ENCODE assay signal across 20 cellular contexts in genomic region chrX:40855411-40855810, GRCh38.
DNase-seq lines count a peak whose midpoint lies in the region; ATAC-seq, FAIRE-seq and TF ChIP-seq lines count a peak whose summit lies in the region.
"Had no signal": no experiment of that assay in that cellular context is flagged by ENCODE, and none has a peak within 500 bp of the region (broad histone marks: within the 10 kb centered on the region; RNA-seq: fewer than 3 reads in every experiment).

No MANE protein-coding gene starts in this region.

- H3K27me3 Mint-ChIP-seq in natural killer cell (ENCODE audit: low read depth in 2 of 2): peaks cover 2 to 55% of the 10 kb centered on the region in 2 donors
- H3K27me3 Mint-ChIP-seq: activated T-helper 17 cell treated with anti-CD3 and anti-CD28 coated beads, Interleukin-2, amount 50 U/mL, for 72 hours had no signal

- no peak overlapping the region for H3K27ac ChIP-seq in RWPE1
- no peak overlapping the region for H3K27ac ChIP-seq in upper lobe of left lung
- H3K27ac ChIP-seq: colonic mucosa, SJCRH30, tibial nerve had no signal

- TF ChIP-seq RAD21 in Ishikawa (IDR thresholded peaks at IDR 0.05; ENCODE audit: low read depth): no peak

- no peaks in the 10 kb centered on the region for H3K4me1 Mint-ChIP-seq in natural killer cell
- H3K4me1 Mint-ChIP-seq: activated T-helper 17 cell treated with anti-CD3 and anti-CD28 coated beads, Interleukin-2, amount 50 U/mL, for 72 hours; nephron had no signal

- no peak overlapping the region for H3K27ac Mint-ChIP-seq in natural killer cell
- H3K27ac Mint-ChIP-seq: activated T-helper 17 cell treated with anti-CD3 and anti-CD28 coated beads, Interleukin-2, amount 50 U/mL, for 72 hours; nephron had no signal

- no peaks in the 10 kb centered on the region for H3K9me3 Mint-ChIP-seq in natural killer cell
- H3K9me3 Mint-ChIP-seq: activated T-helper 17 cell treated with anti-CD3 and anti-CD28 coated beads, Interleukin-2, amount 50 U/mL, for 72 hours had no signal

- no peaks in the 10 kb centered on the region for H3K27me3 ChIP-seq in upper lobe of left lung
- H3K27me3 ChIP-seq: colonic mucosa, SJCRH30, tibial nerve had no signal

- TF ChIP-seq POLR2A in GM12891 (IDR thresholded peaks at IDR 0.05; ENCODE audit: low read depth, low read length) (no peak), upper lobe of left lung (IDR thresholded peaks at IDR 0.05) (no peak)

- H3K4me3 ChIP-seq in upper lobe of left lung: no peak overlapping the region
- H3K4me3 ChIP-seq: colonic mucosa, lung, SJCRH30, tibial nerve had no signal

- DNase-seq in GM12891 (ENCODE audit: insufficient read length, low spot score) (no peak), RWPE1 (ENCODE audit: low spot score) (peak; percentile 26), fibroblast of the conjunctiva (ENCODE audit: low read depth) (peak; percentile 14), natural killer cell (no peak), upper lobe of left lung (no peak)
- no peak for DNase-seq in effector CD8-positive, alpha-beta T cell (lab: John Stamatoyannopoulos, UW)
- DNase-seq: activated CD4-positive, alpha-beta T cell treated with anti-CD3 and anti-CD28 coated beads, Interleukin-2, amount 50 U/mL, for 48 hours; amniotic stem cell; C1 segment of cervical spinal cord; colonic mucosa; NCI-H1048; NCI-H82; SJCRH30 had no signal

- POLR2A ChIA-PET in RWPE1 (lab: Yijun Ruan, JAX; ENCODE audit: low non-redundant PET): no interaction called here

- CTCF ChIA-PET in RWPE1 (lab: Yijun Ruan, JAX): interaction anchor here (0.6 kb wide), 1 partner anchor 505 kb away, joined by 8 read pairs; no protein-coding TSS in a partner anchor

- H3K4me1 ChIP-seq in upper lobe of left lung: no peaks in the 10 kb centered on the region
- H3K4me1 ChIP-seq: colonic mucosa, SJCRH30, tibial nerve had no signal

- H3K4me3 Mint-ChIP-seq in natural killer cell: no peak overlapping the region
- H3K4me3 Mint-ChIP-seq: activated T-helper 17 cell treated with anti-CD3 and anti-CD28 coated beads, Interleukin-2, amount 50 U/mL, for 72 hours; nephron had no signal

- no peaks in the 10 kb centered on the region for H3K9me3 ChIP-seq in upper lobe of left lung
- H3K9me3 ChIP-seq: colonic mucosa, SJCRH30, tibial nerve had no signal

- H3K36me3 ChIP-seq in upper lobe of left lung: no peaks in the 10 kb centered on the region
- H3K36me3 ChIP-seq: colonic mucosa, SJCRH30, tibial nerve had no signal

- H3K36me3 Mint-ChIP-seq in natural killer cell: no peaks in the 10 kb centered on the region

- intact Hi-C loops in natural killer cell (cut with micrococcal nuclease): no loop called here

- TF ChIP-seq EP300 in Ishikawa (IDR thresholded peaks at IDR 0.05; ENCODE audit: borderline replicate concordance) (no peak), upper lobe of left lung (IDR thresholded peaks at IDR 0.05) (no peak)

- FAIRE-seq in GM12891 (lab: Jason Lieb, UNC): peak; percentile 52
- FAIRE-seq: HepG2 had no signal

- ATAC-seq in GM21786 (IDR thresholded peaks at IDR 0.05; ENCODE audit: unreplicated experiment): no peak
- ATAC-seq in natural killer cell: no peak
- no peak for ATAC-seq in upper lobe of left lung (ENCODE audit: low FRiP score in 2 of 2)
- ATAC-seq: activated T-helper 17 cell treated with anti-CD3 and anti-CD28 coated beads, Interleukin-2, amount 50 U/mL, for 72 hours; HepG2 had no signal

- no peak for TF ChIP-seq CTCF in RWPE1 (conservative IDR thresholded peaks at IDR 0.05; ENCODE audit: low read depth)
- no peak for TF ChIP-seq CTCF in natural killer cell (IDR thresholded peaks at IDR 0.05)
- TF ChIP-seq CTCF in upper lobe of left lung (IDR thresholded peaks at IDR 0.05): no peak

TF ChIP-seq in GM12891, 5 proteins besides CTCF, POLR2A, EP300 and RAD21:
- TF ChIP-seq POLR2AphosphoS5 (IDR thresholded peaks at IDR 0.05; ENCODE audit: low read depth, low read length) (no peak), POU2F2 (IDR thresholded peaks at IDR 0.05; ENCODE audit: low read depth, low read length) (no peak), PAX5 (IDR thresholded peaks at IDR 0.05; ENCODE audit: insufficient read depth, low read length, severe bottlenecking) (no peak), TAF1 (IDR thresholded peaks at IDR 0.05; ENCODE audit: low read depth, low read length) (no peak), SPI1 (IDR thresholded peaks at IDR 0.05; ENCODE audit: low read depth, low read length) (no peak)

TF ChIP-seq in Ishikawa, 13 proteins besides CTCF, POLR2A, EP300 and RAD21:
- TF ChIP-seq YY1 (IDR thresholded peaks at IDR 0.05; ENCODE audit: low read depth) (no peak), REST (IDR thresholded peaks at IDR 0.05; ENCODE audit: low read depth) (no peak), NFIC (IDR thresholded peaks at IDR 0.05) (peak; percentile 34; the same call in 1 of the 2 replicates), CEBPB (IDR thresholded peaks at IDR 0.05) (no peak)

Comparison
In these comparisons a context has a peak if more than half of its experiments do, and no peak if none do; other contexts are left out.
1. DNase-seq: peak in RWPE1 (single experiment) and fibroblast of the conjunctiva (single experiment); none in GM12891 (single experiment), natural killer cell (single experiment), effector CD8-positive, alpha-beta T cell (single experiment) and upper lobe of left lung (0 of 2).